In genomic region chr3:158701666-158702065, GRCh38 we compare ENCODE assay signal across 3 cellular contexts.
TF ChIP-seq lines count a peak whose summit lies in the region.

No MANE protein-coding gene starts in this region.

TF ChIP-seq in A549, 52 proteins besides CTCF, POLR2A, EP300 and RAD21:
- no peak for TF ChIP-seq ELK1 (IDR thresholded peaks at IDR 0.05; ENCODE audit: low read depth, low read length)
- TF ChIP-seq NFE2L2 (conservative IDR thresholded peaks at IDR 0.05; ENCODE audit: low read length) = no peak
- no peak for TF ChIP-seq RARB (CRISPR knock-in tag; IDR thresholded peaks at IDR 0.05)
- no peak for TF ChIP-seq HES2 (IDR thresholded peaks at IDR 0.05)
- no peak for TF ChIP-seq USF2 (IDR thresholded peaks at IDR 0.05)
- no peak for TF ChIP-seq FOSB (CRISPR knock-in tag; IDR thresholded peaks at IDR 0.05)
- TF ChIP-seq JUN (IDR thresholded peaks at IDR 0.05) = no peak
- TF ChIP-seq FOSL2 (IDR thresholded peaks at IDR 0.05) = no peak
- 0 out of 2 replicates have a peak, but pooled peaks have one; percentile 23 for TF ChIP-seq FOSL2 (CRISPR knock-in tag; IDR thresholded peaks at IDR 0.05)

TF ChIP-seq in HEK293, 187 proteins besides CTCF, POLR2A, EP300 and RAD21:
- TF ChIP-seq ZNF664 (tag by site-specific recombination; IDR thresholded peaks at IDR 0.05) = peak; percentile 34; the same call in 1 of the 2 replicates
- TF ChIP-seq ZIC2 (tag by site-specific recombination; IDR thresholded peaks at IDR 0.05) = no peak
TF ChIP-seq in HEK293: peak in this region for 1.

TF ChIP-seq in K562, 482 proteins besides CTCF, POLR2A, EP300 and RAD21:
- TF ChIP-seq MCM2 (IDR thresholded peaks at IDR 0.05; ENCODE audit: low read depth) (no peak), ZBTB9 (CRISPR knock-in tag; IDR thresholded peaks at IDR 0.05) (no peak), ZFX (CRISPR knock-in tag; IDR thresholded peaks at IDR 0.05) (no peak), TOE1 (IDR thresholded peaks at IDR 0.05; ENCODE audit: borderline replicate concordance) (no peak), TOE1 (CRISPR knock-in tag; IDR thresholded peaks at IDR 0.05; ENCODE audit: borderline replicate concordance, low read depth) (no peak), PHB (CRISPR knock-in tag; IDR thresholded peaks at IDR 0.05) (no peak), MEIS2 (IDR thresholded peaks at IDR 0.05; ENCODE audit: partially characterized antibody) (no peak), ELF2 (CRISPR knock-in tag; IDR thresholded peaks at IDR 0.05) (no peak), ZNF146 (CRISPR knock-in tag; IDR thresholded peaks at IDR 0.05; ENCODE audit: unreplicated experiment) (no peak), MTA1 (IDR thresholded peaks at IDR 0.05; ENCODE audit: borderline replicate concordance) (no peak), IFI16 (CRISPR knock-in tag; IDR thresholded peaks at IDR 0.05) (no peak), JUND (IDR thresholded peaks at IDR 0.05; ENCODE audit: borderline replicate concordance, low read depth, low read length) (no peak), JUND (tag; IDR thresholded peaks at IDR 0.05; ENCODE audit: borderline replicate concordance, low read depth, low read length) (no peak), ZFP91 (CRISPR knock-in tag; IDR thresholded peaks at IDR 0.05) (no peak), ZNF699 (CRISPR knock-in tag; IDR thresholded peaks at IDR 0.05; ENCODE audit: insufficient replicate concordance) (no peak), SNIP1 (IDR thresholded peaks at IDR 0.05; ENCODE audit: low read depth) (no peak), CCAR2 (IDR thresholded peaks at IDR 0.05; ENCODE audit: low read depth, low read length) (no peak), CBFA2T3 (IDR thresholded peaks at IDR 0.05) (no peak)
- TF ChIP-seq, protein P1, sequence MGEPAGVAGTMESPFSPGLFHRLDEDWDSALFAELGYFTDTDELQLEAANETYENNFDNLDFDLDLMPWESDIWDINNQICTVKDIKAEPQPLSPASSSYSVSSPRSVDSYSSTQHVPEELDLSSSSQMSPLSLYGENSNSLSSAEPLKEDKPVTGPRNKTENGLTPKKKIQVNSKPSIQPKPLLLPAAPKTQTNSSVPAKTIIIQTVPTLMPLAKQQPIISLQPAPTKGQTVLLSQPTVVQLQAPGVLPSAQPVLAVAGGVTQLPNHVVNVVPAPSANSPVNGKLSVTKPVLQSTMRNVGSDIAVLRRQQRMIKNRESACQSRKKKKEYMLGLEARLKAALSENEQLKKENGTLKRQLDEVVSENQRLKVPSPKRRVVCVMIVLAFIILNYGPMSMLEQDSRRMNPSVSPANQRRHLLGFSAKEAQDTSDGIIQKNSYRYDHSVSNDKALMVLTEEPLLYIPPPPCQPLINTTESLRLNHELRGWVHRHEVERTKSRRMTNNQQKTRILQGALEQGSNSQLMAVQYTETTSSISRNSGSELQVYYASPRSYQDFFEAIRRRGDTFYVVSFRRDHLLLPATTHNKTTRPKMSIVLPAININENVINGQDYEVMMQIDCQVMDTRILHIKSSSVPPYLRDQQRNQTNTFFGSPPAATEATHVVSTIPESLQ (CRISPR knock-in tag; IDR thresholded peaks at IDR 0.05) = no peak
- TF ChIP-seq, protein P2, sequence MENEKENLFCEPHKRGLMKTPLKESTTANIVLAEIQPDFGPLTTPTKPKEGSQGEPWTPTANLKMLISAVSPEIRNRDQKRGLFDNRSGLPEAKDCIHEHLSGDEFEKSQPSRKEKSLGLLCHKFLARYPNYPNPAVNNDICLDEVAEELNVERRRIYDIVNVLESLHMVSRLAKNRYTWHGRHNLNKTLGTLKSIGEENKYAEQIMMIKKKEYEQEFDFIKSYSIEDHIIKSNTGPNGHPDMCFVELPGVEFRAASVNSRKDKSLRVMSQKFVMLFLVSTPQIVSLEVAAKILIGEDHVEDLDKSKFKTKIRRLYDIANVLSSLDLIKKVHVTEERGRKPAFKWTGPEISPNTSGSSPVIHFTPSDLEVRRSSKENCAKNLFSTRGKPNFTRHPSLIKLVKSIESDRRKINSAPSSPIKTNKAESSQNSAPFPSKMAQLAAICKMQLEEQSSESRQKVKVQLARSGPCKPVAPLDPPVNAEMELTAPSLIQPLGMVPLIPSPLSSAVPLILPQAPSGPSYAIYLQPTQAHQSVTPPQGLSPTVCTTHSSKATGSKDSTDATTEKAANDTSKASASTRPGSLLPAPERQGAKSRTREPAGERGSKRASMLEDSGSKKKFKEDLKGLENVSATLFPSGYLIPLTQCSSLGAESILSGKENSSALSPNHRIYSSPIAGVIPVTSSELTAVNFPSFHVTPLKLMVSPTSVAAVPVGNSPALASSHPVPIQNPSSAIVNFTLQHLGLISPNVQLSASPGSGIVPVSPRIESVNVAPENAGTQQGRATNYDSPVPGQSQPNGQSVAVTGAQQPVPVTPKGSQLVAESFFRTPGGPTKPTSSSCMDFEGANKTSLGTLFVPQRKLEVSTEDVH (IDR thresholded peaks at IDR 0.05; ENCODE audit: low read depth, partially characterized antibody) = no peak
TF ChIP-seq in K562: peak in this region for 0.
